In genomic region chr1:180981596-180982387, GRCh38 we compare ENCODE assay signal across 9 cellular contexts. TPM values are rescaled to one million over a fixed set of nuclear protein-coding genes. Genes with fewer than 3 reads are reported as not detected.
DNase-seq lines count a peak whose midpoint lies in the region; ATAC-seq, FAIRE-seq and TF ChIP-seq lines count a peak whose summit lies in the region.
"Had no signal": no experiment of that assay in that cellular context is flagged by ENCODE, and none has a peak within 500 bp of the region (broad histone marks: within the 10 kb centered on the region; RNA-seq: fewer than 3 reads in every experiment).

No MANE protein-coding gene starts in this region.

- no peak overlapping the region for H3K56ac ChIP-seq in H1 (replicated peaks; ENCODE audit: insufficient read length, low read depth, low read length)

- no peak overlapping the region for H3K4ac ChIP-seq in H1 (replicated peaks; ENCODE audit: insufficient read length, low read depth, low read length)

- no peak overlapping the region for H3K4me3 ChIP-seq in H1 (ENCODE audit: extremely low read depth in 1 of 4, insufficient read depth in 2 of 4, low read depth in 3 of 4, low read length in 4 of 4)
- H3K4me3 ChIP-seq in esophagus squamous epithelium, result no peak overlapping the region

- intact Hi-C loops in esophagus squamous epithelium (cut with DNase I), result no loop called here

- H3K23ac ChIP-seq in H1 (ENCODE audit: insufficient read length), result no peak overlapping the region

- H4K91ac ChIP-seq in H1 (replicated peaks; ENCODE audit: insufficient read length, low read length), result no peak overlapping the region

- no peaks in the 10 kb centered on the region; the same call in 1 of the 2 replicates for H3K79me1 ChIP-seq in H1 (ENCODE audit: low read depth, low read length)

- no peak for TF ChIP-seq EP300 in H1 (IDR thresholded peaks at IDR 0.05; ENCODE audit: borderline replicate concordance in 1 of 2, low read depth in 2 of 2, low read length in 2 of 2)

- H3K36me3 ChIP-seq in H1 (ENCODE audit: control insufficient read depth in 2 of 4, insufficient read depth in 4 of 4, low read length in 3 of 4) (peaks cover 4 to 30% (median 16%) of the 10 kb centered on the region in 4 experiments), esophagus squamous epithelium (peaks cover 9 to 90% (median 9%) of the 10 kb centered on the region in 3 donors)

- no peak overlapping the region for H4K8ac ChIP-seq in H1 (ENCODE audit: extremely low read depth, insufficient read depth, low read length)

- TF ChIP-seq CTCF in GM13977 (IDR thresholded peaks at IDR 0.05; ENCODE audit: extremely low read depth, insufficient read depth, missing control alignments) (peak; percentile 26), H1 (IDR thresholded peaks at IDR 0.05; ENCODE audit: control extremely low read depth in 1 of 3, insufficient read depth in 1 of 3, low read depth in 1 of 3, low read length in 3 of 3) (no peak), esophagus squamous epithelium (IDR thresholded peaks at IDR 0.05) (no peak)

- no peak overlapping the region for H4K5ac ChIP-seq in H1 (ENCODE audit: insufficient read length, low read depth, low read length)

- no peak overlapping the region for H2BK12ac ChIP-seq in H1 (ENCODE audit: low read depth, low read length)

- H3K23me2 ChIP-seq in H1 (ENCODE audit: low read depth, low read length), result no peaks in the 10 kb centered on the region; the same call in 1 of the 2 replicates

- in situ Hi-C loops in GM13977 (cut with MboI; ENCODE audit: low pct_unique_long_range_greater_than_20kb, low sequenced_read_pairs, unreplicated experiment), result no loop called here

- FAIRE-seq in H1 (lab: Jason Lieb, UNC), result peak; percentile 19
- FAIRE-seq: endothelial cell of umbilical vein had no signal

- H3K79me2 ChIP-seq in H1 (ENCODE audit: control insufficient read depth in 1 of 2, insufficient read depth in 2 of 2, low read length in 2 of 2), result no peaks in the 10 kb centered on the region

- no peak overlapping the region for H2BK120ac ChIP-seq in H1 (replicated peaks; ENCODE audit: low read depth, low read length)

- H2BK20ac ChIP-seq in H1 (ENCODE audit: low read length), result no peak overlapping the region

- peak; percentile 4 to 16; a peak in 1 of 4 replicates for TF ChIP-seq RAD21 in H1 (IDR thresholded peaks at IDR 0.05 in 1 of 2, conservative IDR thresholded peaks at IDR 0.05 in 1 of 2; ENCODE audit: low read depth in 2 of 2, low read length in 2 of 2)

- H2BK5ac ChIP-seq in H1 (ENCODE audit: low read depth, low read length), result no peak overlapping the region

- TF ChIP-seq POLR2A in H1 (IDR thresholded peaks at IDR 0.05; ENCODE audit: control extremely low read depth in 1 of 2, low read depth in 2 of 2, low read length in 2 of 2) (no peak), esophagus squamous epithelium (IDR thresholded peaks at IDR 0.05) (no peak)

- DNase-seq in GM13977 (ENCODE audit: low spot score), result peak; percentile 69
- DNase-seq in SKM-1 treated with dmso at 0.1 percent for 144 hours (lab: John Stamatoyannopoulos, UW; ENCODE audit: unreplicated experiment), result peak; percentile 19
- peak in 1 of 2 experiments; percentile 46 for DNase-seq in H1 (ENCODE audit: low read depth in 1 of 2, low spot score in 2 of 2)
- DNase-seq in superior temporal gyrus (ENCODE audit: extremely low spot score), result peak; percentile 42
- DNase-seq in NCI-H748 treated with DMSO at 0.1 percent for 48 hours (lab: John Stamatoyannopoulos, UW), result no peak
- no peak for DNase-seq in mucosa of gallbladder (ENCODE audit: low spot score)
- DNase-seq in esophagus squamous epithelium (lab: John Stamatoyannopoulos, UW), result no peak

- H3K18ac ChIP-seq in H1 (ENCODE audit: extremely low read depth, low read length), result no peak overlapping the region

- H3K9me3 ChIP-seq in H1 (ENCODE audit: insufficient read depth in 2 of 2, low read depth in 1 of 2, low read length in 1 of 2) (no peaks in the 10 kb centered on the region), esophagus squamous epithelium (no peaks in the 10 kb centered on the region)

- POLR2A ChIA-PET in H1 (lab: Charles Lee; ENCODE audit: partially characterized antibody), result interaction anchor here (0.6 to 0.8 kb wide), 2 partner anchors 8 to 17 kb away, joined by 3 read pairs; no protein-coding TSS in a partner anchor

- 56% methylated on average over 11 of the region's 11 CpGs; no CpG with 5 or more reads in 1 of the 2 experiments for WGBS in H1 (ENCODE audit: extremely low coverage in 1 of 2, insufficient coverage in 1 of 2, insufficient read length in 1 of 2, insufficient replicate concordance in 2 of 2, low coverage in 1 of 2, low lambda C conversion rate in 2 of 2, missing lambda C conversion rate in 1 of 2), 2 experiments
- WGBS in esophagus squamous epithelium, 2 donors, result 61 to 62% methylated on average over 10 to 11 of the region's 11 CpGs

- H3K27ac ChIP-seq in H1 (ENCODE audit: low read depth, low read length) (no peak overlapping the region), esophagus squamous epithelium (no peak overlapping the region)

- H4K20me1 ChIP-seq in H1 (replicated peaks in 1 of 2; ENCODE audit: control insufficient read depth in 1 of 2, insufficient read depth in 2 of 2, low read length in 2 of 2), result peaks cover 1 to 3% of the 10 kb centered on the region in 2 experiments

- peaks cover 0 to 8% (median 0%) of the 10 kb centered on the region in 4 experiments; a peak in 4 of 7 replicates for H3K4me1 ChIP-seq in H1 (replicated peaks in 1 of 4; ENCODE audit: control insufficient read depth in 3 of 4, insufficient read depth in 4 of 4, low read length in 3 of 4)
- H3K4me1 ChIP-seq in esophagus squamous epithelium, result peaks cover 0 to 7% (median 0%) of the 10 kb centered on the region in 3 donors

- H2AK5ac ChIP-seq in H1 (ENCODE audit: low read depth, low read length), result no peak overlapping the region

- ATAC-seq in HG02610 (IDR thresholded peaks at IDR 0.05; ENCODE audit: unreplicated experiment), result peak; percentile 95

- CTCF ChIA-PET in H1 (lab: Charles Lee; ENCODE audit: partially characterized antibody), result interaction anchor here (1.4 to 1.8 kb wide), 4 partner anchors 26 to 184 kb away, joined by 3 to 6 read pairs (median 3); no protein-coding TSS in a partner anchor

- no peak overlapping the region for H2AFZ ChIP-seq in H1 (ENCODE audit: low read length)

- no peak overlapping the region for H2BK15ac ChIP-seq in H1 (ENCODE audit: low read length)

- no peaks in the 10 kb centered on the region for H3K27me3 ChIP-seq in H1 (replicated peaks in 1 of 4; ENCODE audit: control insufficient read depth in 3 of 4, extremely low read depth in 1 of 4, insufficient read depth in 3 of 4, low read length in 3 of 4)
- H3K27me3 ChIP-seq in esophagus squamous epithelium, result no peaks in the 10 kb centered on the region

- H3K9ac ChIP-seq in H1 (replicated peaks in 1 of 4; ENCODE audit: extremely low read depth in 1 of 4, low read depth in 3 of 4, low read length in 3 of 4), result no peak overlapping the region

- no peak overlapping the region for H3K14ac ChIP-seq in H1 (ENCODE audit: insufficient read length)

- 0 out of 4 replicates have a peak overlapping the region, but pooled peaks of 1 of the 2 experiments have one; percentile 3 for H3K4me2 ChIP-seq in H1 (ENCODE audit: insufficient read depth in 1 of 2, low read depth in 2 of 2, low read length in 2 of 2)

TF ChIP-seq in H1, 55 proteins besides CTCF, POLR2A, EP300 and RAD21:
- TF ChIP-seq HDAC2 (IDR thresholded peaks at IDR 0.05; ENCODE audit: borderline replicate concordance in 1 of 2, low read depth in 2 of 2, low read length in 2 of 2) (0 out of 4 replicates have a peak, but pooled peaks of 1 of the 2 experiments have one; percentile 49), GTF2F1 (IDR thresholded peaks at IDR 0.05; ENCODE audit: borderline replicate concordance, low read depth, low read length) (no peak), SP1 (IDR thresholded peaks at IDR 0.05; ENCODE audit: low read depth, low read length) (0 out of 2 replicates have a peak, but pooled peaks have one; percentile 16)

RNA-seq across cellular contexts. Expression of gene STX6, which starts 40.9 kb away (rescaled TPM):
- 33.3 and 35.4 TPM in 2 replicates for total RNA-seq in H1 (2021; fragmentation: NEBNext Ultra II Directional; extraction: Animal tissue kit (Norgen Biotek cat#: 25700))
- polyA plus RNA-seq in H1 (2011; rRNA removed), result 13.6 and 14.8 TPM in 2 replicates
- polyA plus RNA-seq in H1 (2011; cell fraction: cytosol; rRNA removed), result 18.9 TPM
- polyA plus RNA-seq in H1 (2011; cell fraction: nucleus; rRNA removed), result 12.6 TPM
- 19.8 to 22.5 TPM (median 20.3 TPM) in 4 replicates for polyA plus RNA-seq in H1 (2012, experiment 1 of 2)
- 5.8 TPM for polyA plus RNA-seq in H1 (2012, experiment 2 of 2)
- 15.7 TPM for polyA plus RNA-seq in H1 (2013, experiment 1 of 2)
- 16.9 TPM for polyA plus RNA-seq in H1 (2013, experiment 2 of 2)
- 37.5 and 39.1 TPM in 2 replicates for polyA minus RNA-seq in H1 (2011; rRNA and poly(A)+ RNA removed)
- 18.1 TPM for polyA minus RNA-seq in H1 (2011; cell fraction: cytosol; rRNA and poly(A)+ RNA removed)
- 32.9 TPM for polyA minus RNA-seq in H1 (2011; cell fraction: nucleus; rRNA and poly(A)+ RNA removed)
- total RNA-seq in mucosa of gallbladder (20.3 TPM), esophagus squamous epithelium (10 to 100 TPM; 32.4 to 40.2 (median 35.0) TPM)

RNA-seq across cellular contexts. Expression of gene MR1, which starts 52.0 kb away (rescaled TPM):
- total RNA-seq in H1 (2021; fragmentation: NEBNext Ultra II Directional; extraction: Animal tissue kit (Norgen Biotek cat#: 25700)), result 0.19 TPM in 1 of 2 replicates, not detected in the other
- 0.09 and 0.14 TPM in 2 replicates for polyA plus RNA-seq in H1 (2011; rRNA removed)
- polyA plus RNA-seq in H1 (2011; cell fraction: cytosol; rRNA removed), result 0.19 TPM
- 0.04 TPM for polyA plus RNA-seq in H1 (2011; cell fraction: nucleus; rRNA removed)
- polyA plus RNA-seq in H1 (2012, experiment 1 of 2), result 0.07 to 0.41 TPM in 2 of 4 replicates, not detected in the others
- polyA plus RNA-seq in H1 (2012, experiment 2 of 2), result not detected
- polyA plus RNA-seq in H1 (2013, experiment 1 of 2), result 0.10 TPM
- polyA plus RNA-seq in H1 (2013, experiment 2 of 2), result 0.11 TPM
- polyA minus RNA-seq in H1 (2011; rRNA and poly(A)+ RNA removed), result 0.13 and 0.22 TPM in 2 replicates
- polyA minus RNA-seq in H1 (2011; cell fraction: cytosol; rRNA and poly(A)+ RNA removed), result not detected
- polyA minus RNA-seq in H1 (2011; cell fraction: nucleus; rRNA and poly(A)+ RNA removed), result 0.40 TPM
- total RNA-seq in mucosa of gallbladder (26.9 TPM), esophagus squamous epithelium (10 to 100 TPM in 3 of 4 donors, 1 to 10 TPM in 1; 9.1 to 21.8 (median 13.8) TPM)

Comparison
In these comparisons a context has a peak if more than half of its experiments do, and no peak if none do; other contexts are left out.
1. DNase-seq: peak in GM13977 (single experiment), SKM-1 treated with dmso at 0.1 percent for 144 hours (single experiment) and superior temporal gyrus (single experiment); none in NCI-H748 treated with DMSO at 0.1 percent for 48 hours (single experiment), mucosa of gallbladder (single experiment) and esophagus squamous epithelium (single experiment).